Comparison of ENCODE assay signal across 1 cellular context in the genomic region with DNA sequence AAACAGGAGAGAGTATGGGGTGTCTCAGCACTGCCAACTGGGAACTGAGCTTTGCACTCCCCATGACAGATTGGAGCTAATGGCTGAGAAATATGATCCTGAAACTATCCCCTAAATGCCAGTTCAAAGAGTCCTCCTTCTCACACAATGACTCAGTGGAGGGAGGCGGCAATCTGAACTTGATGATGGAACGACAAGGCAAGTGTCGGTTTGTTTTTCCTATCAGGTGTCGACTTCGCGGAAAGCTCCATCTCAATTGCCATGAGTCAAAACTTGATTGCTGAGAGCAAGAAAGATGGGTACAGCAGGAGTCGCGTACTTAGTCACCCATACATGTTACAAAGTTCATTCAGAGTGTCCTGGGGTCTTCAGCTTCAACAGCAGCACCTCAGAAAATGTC.
TF ChIP-seq lines count a peak whose summit lies in the region.

No MANE protein-coding gene starts in this region.

TF ChIP-seq in HEK293, 187 proteins besides CTCF, POLR2A, EP300 and RAD21 (continued from another document):
- TF ChIP-seq, protein P1, sequence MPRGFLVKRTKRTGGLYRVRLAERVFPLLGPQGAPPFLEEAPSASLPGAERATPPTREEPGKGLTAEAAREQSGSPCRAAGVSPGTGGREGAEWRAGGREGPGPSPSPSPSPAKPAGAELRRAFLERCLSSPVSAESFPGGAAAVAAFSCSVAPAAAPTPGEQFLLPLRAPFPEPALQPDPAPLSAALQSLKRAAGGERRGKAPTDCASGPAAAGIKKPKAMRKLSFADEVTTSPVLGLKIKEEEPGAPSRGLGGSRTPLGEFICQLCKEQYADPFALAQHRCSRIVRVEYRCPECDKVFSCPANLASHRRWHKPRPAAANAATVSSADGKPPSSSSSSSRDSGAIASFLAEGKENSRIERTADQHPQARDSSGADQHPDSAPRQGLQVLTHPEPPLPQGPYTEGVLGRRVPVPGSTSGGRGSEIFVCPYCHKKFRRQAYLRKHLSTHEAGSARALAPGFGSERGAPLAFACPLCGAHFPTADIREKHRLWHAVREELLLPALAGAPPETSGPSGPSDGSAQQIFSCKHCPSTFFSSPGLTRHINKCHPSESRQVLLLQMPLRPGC (tag by site-specific recombination; IDR thresholded peaks at IDR 0.05), result 0 out of 2 replicates have a peak, but pooled peaks have one; percentile 46
- no peak for TF ChIP-seq HOXA7 (CRISPR knock-in tag; IDR thresholded peaks at IDR 0.05; ENCODE audit: borderline replicate concordance)
- TF ChIP-seq ZNF10 (tag by site-specific recombination; IDR thresholded peaks at IDR 0.05), result 0 out of 2 replicates have a peak, but pooled peaks have one; percentile 44
- TF ChIP-seq ZEB2 (tag by site-specific recombination; IDR thresholded peaks at IDR 0.05), result peak; percentile 43; the same call in 1 of the 2 replicates
- peak; percentile 26; the same call in 1 of the 2 replicates for TF ChIP-seq ZNF600 (tag by site-specific recombination; IDR thresholded peaks at IDR 0.05)
- TF ChIP-seq ZNF23 (tag by site-specific recombination; IDR thresholded peaks at IDR 0.05; ENCODE audit: borderline replicate concordance), result no peak
- TF ChIP-seq ZBTB21 (tag by site-specific recombination; IDR thresholded peaks at IDR 0.05), result no peak
- TF ChIP-seq, protein P2, sequence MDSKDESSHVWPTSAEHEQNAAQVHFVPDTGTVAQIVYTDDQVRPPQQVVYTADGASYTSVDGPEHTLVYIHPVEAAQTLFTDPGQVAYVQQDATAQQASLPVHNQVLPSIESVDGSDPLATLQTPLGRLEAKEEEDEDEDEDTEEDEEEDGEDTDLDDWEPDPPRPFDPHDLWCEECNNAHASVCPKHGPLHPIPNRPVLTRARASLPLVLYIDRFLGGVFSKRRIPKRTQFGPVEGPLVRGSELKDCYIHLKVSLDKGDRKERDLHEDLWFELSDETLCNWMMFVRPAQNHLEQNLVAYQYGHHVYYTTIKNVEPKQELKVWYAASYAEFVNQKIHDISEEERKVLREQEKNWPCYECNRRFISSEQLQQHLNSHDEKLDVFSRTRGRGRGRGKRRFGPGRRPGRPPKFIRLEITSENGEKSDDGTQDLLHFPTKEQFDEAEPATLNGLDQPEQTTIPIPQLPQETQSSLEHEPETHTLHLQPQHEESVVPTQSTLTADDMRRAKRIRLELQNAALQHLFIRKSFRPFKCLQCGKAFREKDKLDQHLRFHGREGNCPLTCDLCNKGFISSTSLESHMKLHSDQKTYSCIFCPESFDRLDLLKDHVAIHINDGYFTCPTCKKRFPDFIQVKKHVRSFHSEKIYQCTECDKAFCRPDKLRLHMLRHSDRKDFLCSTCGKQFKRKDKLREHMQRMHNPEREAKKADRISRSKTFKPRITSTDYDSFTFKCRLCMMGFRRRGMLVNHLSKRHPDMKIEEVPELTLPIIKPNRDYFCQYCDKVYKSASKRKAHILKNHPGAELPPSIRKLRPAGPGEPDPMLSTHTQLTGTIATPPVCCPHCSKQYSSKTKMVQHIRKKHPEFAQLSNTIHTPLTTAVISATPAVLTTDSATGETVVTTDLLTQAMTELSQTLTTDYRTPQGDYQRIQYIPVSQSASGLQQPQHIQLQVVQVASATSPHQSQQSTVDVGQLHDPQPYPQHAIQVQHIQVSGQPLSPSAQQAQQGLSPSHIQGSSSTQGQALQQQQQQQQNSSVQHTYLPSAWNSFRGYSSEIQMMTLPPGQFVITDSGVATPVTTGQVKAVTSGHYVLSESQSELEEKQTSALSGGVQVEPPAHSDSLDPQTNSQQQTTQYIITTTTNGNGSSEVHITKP (tag by site-specific recombination; IDR thresholded peaks at IDR 0.05), result peak; percentile 55; the same call in 1 of the 2 replicates
- TF ChIP-seq, protein P3, sequence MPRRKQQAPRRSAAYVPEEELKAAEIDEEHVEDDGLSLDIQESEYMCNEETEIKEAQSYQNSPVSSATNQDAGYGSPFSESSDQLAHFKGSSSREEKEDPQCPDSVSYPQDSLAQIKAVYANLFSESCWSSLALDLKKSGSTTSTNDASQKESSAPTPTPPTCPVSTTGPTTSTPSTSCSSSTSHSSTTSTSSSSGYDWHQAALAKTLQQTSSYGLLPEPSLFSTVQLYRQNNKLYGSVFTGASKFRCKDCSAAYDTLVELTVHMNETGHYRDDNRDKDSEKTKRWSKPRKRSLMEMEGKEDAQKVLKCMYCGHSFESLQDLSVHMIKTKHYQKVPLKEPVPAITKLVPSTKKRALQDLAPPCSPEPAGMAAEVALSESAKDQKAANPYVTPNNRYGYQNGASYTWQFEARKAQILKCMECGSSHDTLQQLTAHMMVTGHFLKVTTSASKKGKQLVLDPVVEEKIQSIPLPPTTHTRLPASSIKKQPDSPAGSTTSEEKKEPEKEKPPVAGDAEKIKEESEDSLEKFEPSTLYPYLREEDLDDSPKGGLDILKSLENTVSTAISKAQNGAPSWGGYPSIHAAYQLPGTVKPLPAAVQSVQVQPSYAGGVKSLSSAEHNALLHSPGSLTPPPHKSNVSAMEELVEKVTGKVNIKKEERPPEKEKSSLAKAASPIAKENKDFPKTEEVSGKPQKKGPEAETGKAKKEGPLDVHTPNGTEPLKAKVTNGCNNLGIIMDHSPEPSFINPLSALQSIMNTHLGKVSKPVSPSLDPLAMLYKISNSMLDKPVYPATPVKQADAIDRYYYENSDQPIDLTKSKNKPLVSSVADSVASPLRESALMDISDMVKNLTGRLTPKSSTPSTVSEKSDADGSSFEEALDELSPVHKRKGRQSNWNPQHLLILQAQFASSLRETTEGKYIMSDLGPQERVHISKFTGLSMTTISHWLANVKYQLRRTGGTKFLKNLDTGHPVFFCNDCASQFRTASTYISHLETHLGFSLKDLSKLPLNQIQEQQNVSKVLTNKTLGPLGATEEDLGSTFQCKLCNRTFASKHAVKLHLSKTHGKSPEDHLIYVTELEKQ (tag by site-specific recombination; IDR thresholded peaks at IDR 0.05; ENCODE audit: borderline replicate concordance), result peak; percentile 41; the same call in 1 of the 2 replicates
- no peak for TF ChIP-seq ZNF768 (tag by site-specific recombination; IDR thresholded peaks at IDR 0.05)
- no peak for TF ChIP-seq GLI4 (tag by site-specific recombination; IDR thresholded peaks at IDR 0.05)
- no peak for TF ChIP-seq MZF1 (tag by site-specific recombination; IDR thresholded peaks at IDR 0.05; ENCODE audit: borderline replicate concordance)
- peak; percentile 39; the same call in 1 of the 2 replicates for TF ChIP-seq SP7 (tag by site-specific recombination; IDR thresholded peaks at IDR 0.05)
